Comparison of ENCODE assay signal across 8 cellular contexts in genomic region chr6:26533532-26533931, GRCh38. TPM values are rescaled to one million over a fixed set of nuclear protein-coding genes. Genes with fewer than 3 reads are reported as not detected.
DNase-seq lines count a peak whose midpoint lies in the region; ATAC-seq and TF ChIP-seq lines count a peak whose summit lies in the region.

No MANE protein-coding gene starts in this region.

- H3K36me3 Mint-ChIP-seq in naive thymus-derived CD8-positive, alpha-beta T cell, result peaks cover 0 to 6% (median 5%) of the 10 kb centered on the region in 3 donors

- H3K27ac ChIP-seq in ACC112 (ENCODE audit: low read depth, low read length) (peak overlapping the region; percentile 24), KMS-11 (peak overlapping the region; percentile 48), cingulate gyrus (ENCODE audit: low read depth, low read length) (peak overlapping the region; percentile 82)

- no peaks in the 10 kb centered on the region for H3K36me3 ChIP-seq in ACC112 (ENCODE audit: insufficient read depth, low read length)
- H3K36me3 ChIP-seq in KMS-11 (ENCODE audit: insufficient read depth), result no peaks in the 10 kb centered on the region

- H2AFZ ChIP-seq in ACC112 (ENCODE audit: low read length, unreplicated experiment) (peak overlapping the region; percentile 58), KMS-11 (ENCODE audit: low read depth) (peak overlapping the region; percentile 44)

- no peak for TF ChIP-seq CTCF in KMS-11 (conservative IDR thresholded peaks at IDR 0.05; ENCODE audit: low read depth, low read length)

- no peak for ATAC-seq in naive thymus-derived CD8-positive, alpha-beta T cell
- no peak for ATAC-seq in GM19397 (IDR thresholded peaks at IDR 0.05; ENCODE audit: unreplicated experiment)
- ATAC-seq in GM21423 (IDR thresholded peaks at IDR 0.05; ENCODE audit: unreplicated experiment), result no peak
- no peak for ATAC-seq in GM21526 (IDR thresholded peaks at IDR 0.05; ENCODE audit: low FRiP score, unreplicated experiment)
- ATAC-seq in HG03432 (IDR thresholded peaks at IDR 0.05; ENCODE audit: unreplicated experiment), result no peak

- H3K9me3 Mint-ChIP-seq in naive thymus-derived CD8-positive, alpha-beta T cell, result peaks cover 0 to 12% (median 0%) of the 10 kb centered on the region in 9 donors

- H3K27me3 ChIP-seq in ACC112 (ENCODE audit: insufficient read depth, low read length), result no peaks in the 10 kb centered on the region
- H3K27me3 ChIP-seq in KMS-11 (ENCODE audit: insufficient read depth, low read depth), result no peaks in the 10 kb centered on the region

- peak overlapping the region; percentile 88 for H3K4me3 ChIP-seq in ACC112 (ENCODE audit: low read depth, low read length)
- peak overlapping the region; percentile 42 for H3K4me3 ChIP-seq in KMS-11 (IDR thresholded peaks at IDR 0.05; ENCODE audit: insufficient read depth, low read depth, low read length)

- no peak for DNase-seq in naive thymus-derived CD8-positive, alpha-beta T cell

- H3K79me2 ChIP-seq in ACC112 (ENCODE audit: control insufficient read depth, insufficient read depth, low read length, unreplicated experiment) (peaks cover under 1% of the 10 kb centered on the region), KMS-11 (ENCODE audit: insufficient read depth, low read depth) (peaks cover 1% of the 10 kb centered on the region; the same call in 1 of the 2 replicates)

- H3K4me3 Mint-ChIP-seq in naive thymus-derived CD8-positive, alpha-beta T cell, result peak overlapping the region; percentile 91 to 99 (median 97)

- H3K4me2 ChIP-seq in KMS-11, result peak overlapping the region; percentile 79

- H3K9ac ChIP-seq in KMS-11, result peak overlapping the region; percentile 45

- no peaks in the 10 kb centered on the region for H4K20me1 ChIP-seq in KMS-11 (ENCODE audit: insufficient read depth)

- peaks cover 40 to 64% (median 58%) of the 10 kb centered on the region in 4 donors for H3K4me1 Mint-ChIP-seq in naive thymus-derived CD8-positive, alpha-beta T cell

- H3K4me1 ChIP-seq in ACC112 (ENCODE audit: control insufficient read depth, insufficient read depth, low read length, unreplicated experiment) (peaks cover 9% of the 10 kb centered on the region), KMS-11 (ENCODE audit: low read depth, poor library complexity, severe bottlenecking) (peaks cover 42% of the 10 kb centered on the region)

- H3K27ac Mint-ChIP-seq in naive thymus-derived CD8-positive, alpha-beta T cell, result peak overlapping the region in 9 of 10 donors; percentile 92 to 99 (median 95)

- peaks cover 0 to 13% (median 0%) of the 10 kb centered on the region in 5 donors for H3K27me3 Mint-ChIP-seq in naive thymus-derived CD8-positive, alpha-beta T cell

- POLR2A ChIA-PET in naive thymus-derived CD8-positive, alpha-beta T cell (lab: Charles Lee), result interaction anchor here (0.6 to 3.0 kb wide), 17 partner anchors 10 to 513 kb away, joined by 3 to 58 read pairs (median 4); partner anchors contain the start of gene BTN2A1

RNA-seq across cellular contexts. Expression of gene HMGN4, which starts 4.6 kb away (rescaled TPM):
- 10 to 100 TPM; 73.3 to 77.5 TPM for total RNA-seq in naive thymus-derived CD8-positive, alpha-beta T cell
- polyA plus RNA-seq in naive thymus-derived CD8-positive, alpha-beta T cell, result 100 to 1,000 TPM; 110 to 183 (median 151) TPM

RNA-seq across cellular contexts. Expression of gene BTN1A1, which starts 33.4 kb away (rescaled TPM):
- total RNA-seq in naive thymus-derived CD8-positive, alpha-beta T cell, result not detected
- polyA plus RNA-seq in naive thymus-derived CD8-positive, alpha-beta T cell, result not detected

Comparison
In these comparisons a context has a peak if more than half of its experiments do, and no peak if none do; other contexts are left out.
1. H3K27ac ChIP-seq: peak in every context shown above with its lines; median percentile 82 in cingulate gyrus; 48 in KMS-11; 24 in ACC112.